Comparison of ENCODE assay signal across 17 cellular contexts in genomic region chr6:93376026-93376540, GRCh38. TPM values are rescaled to one million over a fixed set of nuclear protein-coding genes. Genes with fewer than 3 reads are reported as not detected.
DNase-seq lines count a peak whose midpoint lies in the region; ATAC-seq and TF ChIP-seq lines count a peak whose summit lies in the region.
"Had no signal": no experiment of that assay in that cellular context is flagged by ENCODE, and none has a peak within 500 bp of the region (broad histone marks: within the 10 kb centered on the region; RNA-seq: fewer than 3 reads in every experiment).

No MANE protein-coding gene starts in this region.

- peaks cover 3% of the 10 kb centered on the region; the same call in 1 of the 2 replicates for H3K9me3 ChIP-seq in SJCRH30 (replicated peaks)
- H3K9me3 ChIP-seq: HAP-1 had no signal

- H3K27me3 Mint-ChIP-seq in osteocyte (ENCODE audit: unreplicated experiment): no peaks in the 10 kb centered on the region
- H3K27me3 Mint-ChIP-seq: CD4-positive, alpha-beta memory T cell had no signal

- TF ChIP-seq CTCF in osteocyte (IDR thresholded peaks at IDR 0.05): no peak

- H3K4me3 Mint-ChIP-seq in osteocyte (ENCODE audit: unreplicated experiment): no peak overlapping the region
- H3K4me3 Mint-ChIP-seq: CD4-positive, alpha-beta memory T cell had no signal

- peak overlapping the region; percentile 49 for H3K27ac ChIP-seq in SJCRH30

- H3K36me3 Mint-ChIP-seq in osteocyte (ENCODE audit: unreplicated experiment): peaks cover 55% of the 10 kb centered on the region
- H3K36me3 Mint-ChIP-seq: CD4-positive, alpha-beta memory T cell had no signal

- H3K4me3 ChIP-seq in SJCRH30: no peak overlapping the region
- H3K4me3 ChIP-seq: HAP-1 had no signal

- ATAC-seq in esophagus mucosa: no peak
- no peak for ATAC-seq in HG03139 (IDR thresholded peaks at IDR 0.05; ENCODE audit: unreplicated experiment)

- DNase-seq in HT1080 (ENCODE audit: low read depth) (peak; percentile 10), SJCRH30 (peak; percentile 62 to 72), osteocyte (ENCODE audit: extremely low spot score, unreplicated experiment) (no peak), NCI-H1694 (lab: John Stamatoyannopoulos, UW) (no peak)
- DNase-seq: C1 segment of cervical spinal cord; Calu3; CD4-positive, alpha-beta memory T cell; COR-L47; DMS53; DMS79 treated with DMSO at 0.1 percent for 48 hours; GF-D8; GOT3 had no signal

- peaks cover 66% of the 10 kb centered on the region for H3K4me1 Mint-ChIP-seq in osteocyte (ENCODE audit: unreplicated experiment)
- H3K4me1 Mint-ChIP-seq: CD4-positive, alpha-beta memory T cell had no signal

- H3K27me3 ChIP-seq in SJCRH30: no peaks in the 10 kb centered on the region

- H3K27ac Mint-ChIP-seq in osteocyte (ENCODE audit: unreplicated experiment): peak overlapping the region; percentile 63
- H3K27ac Mint-ChIP-seq: CD4-positive, alpha-beta memory T cell had no signal

- H3K9me3 Mint-ChIP-seq in osteocyte (ENCODE audit: unreplicated experiment): no peaks in the 10 kb centered on the region

- peaks cover 48% of the 10 kb centered on the region for H3K4me1 ChIP-seq in SJCRH30

- H3K36me3 ChIP-seq in SJCRH30: peaks cover 53% of the 10 kb centered on the region
- H3K36me3 ChIP-seq: HAP-1 had no signal

RNA-seq across cellular contexts. Expression of gene EPHA7, which starts 43.3 kb away (rescaled TPM):
- total RNA-seq in HT1080 (2014; rRNA removed; shearing (Covaris generic)): 0.03 TPM in 1 of 2 replicates, not detected in the other
- not detected in 2 replicates for polyA plus RNA-seq in HT1080 (2015; cell fraction: cytosol; rRNA removed)
- polyA plus RNA-seq in HT1080 (2015; cell fraction: nucleus; rRNA removed): not detected in 2 replicates
- 75.3 and 89.0 TPM in 2 replicates for total RNA-seq in SJCRH30 (2014; rRNA removed; shearing (Covaris generic))
- 418 and 424 TPM in 2 replicates for total RNA-seq in osteocyte
- total RNA-seq in esophagus mucosa: 0.12 TPM
- total RNA-seq: A172; CD4-positive, alpha-beta memory T cell had no signal
- polyA plus RNA-seq: BJ; CD4-positive, alpha-beta memory T cell had no signal

Comparison
In these comparisons a context has a peak if more than half of its experiments do, and no peak if none do; other contexts are left out.
1. DNase-seq: peak in HT1080 (single experiment) and SJCRH30 (2 of 2); none in osteocyte (single experiment) and NCI-H1694 (single experiment).
2. RNA of gene EPHA7, which starts 43.3 kb away (total RNA-seq): 418 to 424 TPM in osteocyte and 75.3 to 89.0 TPM in SJCRH30; 0.12 TPM in esophagus mucosa (single experiment) and 0.03 TPM in HT1080; every median in the first group is over 10 times any median in the second.